ENCODE assay signal across 21 cellular contexts in the genomic region with DNA sequence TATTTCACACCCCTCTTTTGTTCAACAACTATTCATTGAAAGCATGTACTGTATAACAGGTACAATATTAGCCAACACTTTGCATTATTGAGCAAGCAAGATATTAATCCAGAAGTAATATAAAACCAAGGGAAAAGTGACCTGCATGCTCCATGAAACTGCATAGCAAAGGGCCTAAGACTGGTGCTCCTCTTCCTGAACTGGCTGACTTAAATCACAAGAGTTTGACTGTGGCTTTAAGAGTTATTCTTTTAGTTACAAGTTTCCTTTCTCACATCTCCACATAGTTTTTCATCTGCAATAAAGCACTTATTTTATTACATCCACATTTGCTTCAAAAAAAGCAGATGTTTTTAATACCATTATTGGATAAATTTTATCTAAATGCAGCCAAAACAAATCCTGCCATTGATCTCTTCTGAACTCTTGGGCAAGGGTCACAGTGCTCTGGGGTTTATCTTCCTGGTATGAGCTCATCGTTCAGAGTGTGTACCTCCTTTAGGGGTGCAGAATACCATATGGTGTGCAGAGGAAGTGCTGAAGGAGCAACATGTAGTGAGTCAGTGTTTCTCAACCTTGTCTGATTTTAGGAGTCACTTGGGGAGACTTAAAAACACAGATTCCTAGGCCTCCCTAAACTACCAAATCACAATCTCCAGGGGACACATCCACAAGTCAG.
DNase-seq lines count a peak whose midpoint lies in the region; ATAC-seq, FAIRE-seq and TF ChIP-seq lines count a peak whose summit lies in the region.
"Had no signal": no experiment of that assay in that cellular context is flagged by ENCODE, and none has a peak within 500 bp of the region (broad histone marks: within the 10 kb centered on the region; RNA-seq: fewer than 3 reads in every experiment).

No MANE protein-coding gene starts in this region.

- H3K18ac ChIP-seq in IMR-90 (ENCODE audit: low read depth, low read length): no peak overlapping the region
- no peak overlapping the region for H3K18ac ChIP-seq in H1 (ENCODE audit: extremely low read depth, low read length)

- no peak overlapping the region for H3K4me3 ChIP-seq in IMR-90 (ENCODE audit: insufficient read depth, low read depth, low read length)
- no peak overlapping the region for H3K4me3 ChIP-seq in H1 (ENCODE audit: extremely low read depth in 1 of 4, insufficient read depth in 2 of 4, low read depth in 3 of 4, low read length in 4 of 4)

- H3K9me3 Mint-ChIP-seq in mesothelial cell of epicardium: no peaks in the 10 kb centered on the region
- H3K9me3 Mint-ChIP-seq: type B pancreatic cell had no signal

- no peak overlapping the region for H3K9ac ChIP-seq in IMR-90 (ENCODE audit: low read depth, low read length)
- no peak overlapping the region for H3K9ac ChIP-seq in H1 (replicated peaks in 1 of 4; ENCODE audit: extremely low read depth in 1 of 4, low read depth in 3 of 4, low read length in 3 of 4)
- H3K9ac ChIP-seq: parathyroid adenoma had no signal

- H3K27me3 Mint-ChIP-seq in mesothelial cell of epicardium (ENCODE audit: low read depth): no peaks in the 10 kb centered on the region
- H3K27me3 Mint-ChIP-seq: naive thymus-derived CD4-positive, alpha-beta T cell; type B pancreatic cell had no signal

- H3K79me2 ChIP-seq in H1 (ENCODE audit: control insufficient read depth in 1 of 2, insufficient read depth in 2 of 2, low read length in 2 of 2): no peaks in the 10 kb centered on the region
- H3K79me2 ChIP-seq: parathyroid adenoma had no signal

- TF ChIP-seq POLR2A in IMR-90 (IDR thresholded peaks at IDR 0.05; ENCODE audit: low read depth, low read length) (no peak), H1 (IDR thresholded peaks at IDR 0.05; ENCODE audit: control extremely low read depth in 1 of 2, low read depth in 2 of 2, low read length in 2 of 2) (no peak)

- no peaks in the 10 kb centered on the region for H3K9me3 ChIP-seq in IMR-90 (ENCODE audit: control insufficient read depth, insufficient read depth, low read length)
- H3K9me3 ChIP-seq in H1 (ENCODE audit: insufficient read depth in 2 of 2, low read depth in 1 of 2, low read length in 1 of 2): no peaks in the 10 kb centered on the region
- H3K9me3 ChIP-seq: Caco-2 had no signal

- no peak for TF ChIP-seq EP300 in H1 (IDR thresholded peaks at IDR 0.05; ENCODE audit: borderline replicate concordance in 1 of 2, low read depth in 2 of 2, low read length in 2 of 2)

- peaks cover 23% of the 10 kb centered on the region for H3K4me1 Mint-ChIP-seq in mesothelial cell of epicardium
- H3K4me1 Mint-ChIP-seq: naive thymus-derived CD4-positive, alpha-beta T cell had no signal

- no peak overlapping the region for H3K23ac ChIP-seq in IMR-90 (ENCODE audit: low read depth, low read length)
- no peak overlapping the region for H3K23ac ChIP-seq in H1 (ENCODE audit: insufficient read length)

- H4K20me1 ChIP-seq in IMR-90 (ENCODE audit: insufficient read depth, low read length): no peaks in the 10 kb centered on the region
- no peaks in the 10 kb centered on the region for H4K20me1 ChIP-seq in H1 (replicated peaks in 1 of 2; ENCODE audit: control insufficient read depth in 1 of 2, insufficient read depth in 2 of 2, low read length in 2 of 2)

- H2BK5ac ChIP-seq in IMR-90 (ENCODE audit: low read depth, low read length, poor library complexity, severe bottlenecking) (no peak overlapping the region), H1 (ENCODE audit: low read depth, low read length) (no peak overlapping the region)

- POLR2A ChIA-PET in IMR-90 (lab: Charles Lee; ENCODE audit: unreplicated experiment): no interaction called here
- POLR2A ChIA-PET in H1 (lab: Charles Lee; ENCODE audit: partially characterized antibody): no interaction called here

- no peaks in the 10 kb centered on the region for H3K9me1 ChIP-seq in IMR-90 (ENCODE audit: insufficient read depth, low read length)

- intact Hi-C loops in IMR-90 (cut with micrococcal nuclease): no loop called here

- H4K91ac ChIP-seq in IMR-90 (ENCODE audit: insufficient read depth, low read depth, low read length): no peak overlapping the region
- no peak overlapping the region for H4K91ac ChIP-seq in H1 (replicated peaks; ENCODE audit: insufficient read length, low read length)

- H3K36me3 Mint-ChIP-seq in mesothelial cell of epicardium: no peaks in the 10 kb centered on the region
- H3K36me3 Mint-ChIP-seq: naive thymus-derived CD4-positive, alpha-beta T cell; type B pancreatic cell had no signal

- H3K14ac ChIP-seq in IMR-90 (replicated peaks; ENCODE audit: low read depth, low read length) (no peak overlapping the region), H1 (ENCODE audit: insufficient read length) (no peak overlapping the region)

- dilution Hi-C loops in IMR-90 (cut with HindIII; ENCODE audit: low sequenced_read_pairs, unreplicated experiment): no loop called here

- DNase-seq in IMR-90 (peak; percentile 0), NCI-H82 treated with DMSO at 0.1 percent for 48 hours (lab: John Stamatoyannopoulos, UW; ENCODE audit: unreplicated experiment) (peak; percentile 37), H1 (ENCODE audit: low read depth in 1 of 2, low spot score in 2 of 2) (no peak), mesothelial cell of epicardium (ENCODE audit: low spot score in 2 of 2, unreplicated experiment in 2 of 2) (no peak), C1 segment of cervical spinal cord (lab: John Stamatoyannopoulos, UW) (no peak), epidermal melanocyte (ENCODE audit: insufficient read length, low spot score) (no peak)
- DNase-seq: activated CD8-positive, alpha-beta memory T cell treated with anti-CD3 and anti-CD28 coated beads, Interleukin-2, amount 50 U/mL, for 48 hours; activated naive CD4-positive, alpha-beta T cell; amniotic stem cell; Caco-2; effector memory CD4-positive, alpha-beta T cell; H7; hippocampal formation; naive thymus-derived CD4-positive, alpha-beta T cell; NCI-H2029; NCI-H446 treated with DMSO at 0.1 percent for 48 hours; Right ventricle myocardium superior had no signal

- H2BK12ac ChIP-seq in H1 (ENCODE audit: low read depth, low read length): no peak overlapping the region

- CTCF ChIA-PET in IMR-90 (lab: Yijun Ruan, JAX) (no interaction called here), H1 (lab: Charles Lee; ENCODE audit: partially characterized antibody) (no interaction called here)

- H2AFZ ChIP-seq in IMR-90 (replicated peaks; ENCODE audit: low read length, poor library complexity) (no peak overlapping the region), H1 (ENCODE audit: low read length) (peak overlapping the region; percentile 26; the same call in 1 of the 2 replicates)
- H2AFZ ChIP-seq: parathyroid adenoma had no signal

- no peak overlapping the region for H2AK9ac ChIP-seq in IMR-90 (replicated peaks; ENCODE audit: low read depth, low read length, poor library complexity)

- no peak for FAIRE-seq in H1 (lab: Jason Lieb, UNC)
- FAIRE-seq: islet of Langerhans had no signal

- TF ChIP-seq RAD21 in IMR-90 (IDR thresholded peaks at IDR 0.05; ENCODE audit: low read length) (no peak), H1 (IDR thresholded peaks at IDR 0.05 in 1 of 2, conservative IDR thresholded peaks at IDR 0.05 in 1 of 2; ENCODE audit: low read depth in 2 of 2, low read length in 2 of 2) (no peak)

- in situ Hi-C loops in IMR-90 (cut with MboI; ENCODE audit: low sequenced_read_pairs): no loop called here

- H3K23me2 ChIP-seq in H1 (ENCODE audit: low read depth, low read length): no peaks in the 10 kb centered on the region

- no peak for TF ChIP-seq CTCF in IMR-90 (conservative IDR thresholded peaks at IDR 0.05; ENCODE audit: low read depth, low read length)
- TF ChIP-seq CTCF in H1 (IDR thresholded peaks at IDR 0.05; ENCODE audit: control extremely low read depth in 1 of 3, insufficient read depth in 1 of 3, low read depth in 1 of 3, low read length in 3 of 3): no peak
- TF ChIP-seq CTCF in mesothelial cell of epicardium (IDR thresholded peaks at IDR 0.05; ENCODE audit: unreplicated experiment): no peak

- H4K8ac ChIP-seq in IMR-90 (ENCODE audit: low read depth in 2 of 2, low read length in 2 of 2) (no peak overlapping the region), H1 (ENCODE audit: extremely low read depth, insufficient read depth, low read length) (no peak overlapping the region)

- no TSS peak for BruUV-seq in IMR-90 (replicated peaks; lab: Mats Ljungman, UMichigan)

- no CpG with 5 or more reads among the region's 1 CpG for WGBS in IMR-90 (ENCODE audit: extremely low coverage in 2 of 2, insufficient read length in 1 of 2), 2 experiments
- 95% methylated on average over 1 of the region's 1 CpG; no CpG with 5 or more reads in 1 of the 2 experiments for WGBS in H1 (ENCODE audit: extremely low coverage in 1 of 2, insufficient coverage in 1 of 2, insufficient read length in 1 of 2, insufficient replicate concordance in 2 of 2, low coverage in 1 of 2, low lambda C conversion rate in 2 of 2, missing lambda C conversion rate in 1 of 2), 2 experiments

- H3K4me2 ChIP-seq in IMR-90 (ENCODE audit: low read depth, low read length) (no peak overlapping the region), H1 (ENCODE audit: insufficient read depth in 1 of 2, low read depth in 2 of 2, low read length in 2 of 2) (no peak overlapping the region)

- H3K27ac ChIP-seq in IMR-90 (ENCODE audit: insufficient read depth, low read length): no peak overlapping the region
- H3K27ac ChIP-seq in H1 (ENCODE audit: low read depth, low read length): no peak overlapping the region
- H3K27ac ChIP-seq: parathyroid adenoma had no signal

- no peak overlapping the region for H3K4me3 Mint-ChIP-seq in mesothelial cell of epicardium
- H3K4me3 Mint-ChIP-seq: naive thymus-derived CD4-positive, alpha-beta T cell; type B pancreatic cell had no signal

- H3K27me3 ChIP-seq in IMR-90 (ENCODE audit: control insufficient read depth, insufficient read depth, low read length) (no peaks in the 10 kb centered on the region), H1 (replicated peaks in 1 of 4; ENCODE audit: control insufficient read depth in 3 of 4, extremely low read depth in 1 of 4, insufficient read depth in 3 of 4, low read length in 3 of 4) (peaks cover 0 to 1% (median 0%) of the 10 kb centered on the region in 4 experiments; a peak in 1 of 7 replicates)

- H2AK5ac ChIP-seq in IMR-90 (ENCODE audit: low read depth, low read length): no peak overlapping the region
- H2AK5ac ChIP-seq in H1 (ENCODE audit: low read depth, low read length): no peak overlapping the region

- H3K27ac Mint-ChIP-seq in mesothelial cell of epicardium: peak overlapping the region; percentile 51
- H3K27ac Mint-ChIP-seq: naive thymus-derived CD4-positive, alpha-beta T cell; type B pancreatic cell had no signal

- H3K56ac ChIP-seq in IMR-90 (ENCODE audit: extremely low read depth, insufficient read depth, low read length): no peak overlapping the region
- H3K56ac ChIP-seq in H1 (replicated peaks; ENCODE audit: insufficient read length, low read depth, low read length): no peak overlapping the region

- H3K36me3 ChIP-seq in IMR-90 (ENCODE audit: control insufficient read depth, insufficient read depth, low read length) (no peaks in the 10 kb centered on the region), H1 (ENCODE audit: control insufficient read depth in 2 of 4, insufficient read depth in 4 of 4, low read length in 3 of 4) (no peaks in the 10 kb centered on the region)

- H4K5ac ChIP-seq in IMR-90 (ENCODE audit: low read depth, low read length) (no peak overlapping the region), H1 (ENCODE audit: insufficient read length, low read depth, low read length) (no peak overlapping the region)

- H2BK15ac ChIP-seq in IMR-90 (ENCODE audit: low read depth, low read length) (no peak overlapping the region), H1 (ENCODE audit: low read length) (no peak overlapping the region)

- H3K4me1 ChIP-seq in IMR-90 (ENCODE audit: control insufficient read depth, insufficient read depth, low read length) (no peaks in the 10 kb centered on the region), H1 (replicated peaks in 1 of 4; ENCODE audit: control insufficient read depth in 3 of 4, insufficient read depth in 4 of 4, low read length in 3 of 4) (no peaks in the 10 kb centered on the region)
- H3K4me1 ChIP-seq: Caco-2, parathyroid adenoma had no signal

- H2BK20ac ChIP-seq in IMR-90 (ENCODE audit: low read depth, low read length) (no peak overlapping the region), H1 (ENCODE audit: low read length) (no peak overlapping the region)

- H2BK120ac ChIP-seq in IMR-90 (ENCODE audit: low read depth, low read length): no peak overlapping the region
- no peak overlapping the region for H2BK120ac ChIP-seq in H1 (replicated peaks; ENCODE audit: low read depth, low read length)

- ATAC-seq in IMR-90 (ENCODE audit: low read depth): no peak; the same call in 1 of the 2 replicates
- ATAC-seq in HG02981 (IDR thresholded peaks at IDR 0.05; ENCODE audit: unreplicated experiment): no peak
- ATAC-seq: naive thymus-derived CD4-positive, alpha-beta T cell had no signal

- H3K4ac ChIP-seq in IMR-90 (ENCODE audit: low read depth, low read length) (no peak overlapping the region), H1 (replicated peaks; ENCODE audit: insufficient read length, low read depth, low read length) (no peak overlapping the region)

- H3K79me1 ChIP-seq in IMR-90 (ENCODE audit: low read depth in 1 of 2, low read length in 2 of 2) (no peaks in the 10 kb centered on the region), H1 (ENCODE audit: low read depth, low read length) (no peaks in the 10 kb centered on the region)

Comparison
In these comparisons a context has a peak if more than half of its experiments do, and no peak if none do; other contexts are left out.
1. DNase-seq: peak in IMR-90 (single experiment) and NCI-H82 treated with DMSO at 0.1 percent for 48 hours (single experiment); none in H1 (0 of 2), mesothelial cell of epicardium (0 of 2), C1 segment of cervical spinal cord (0 of 14) and epidermal melanocyte (single experiment).